ENCODE assay signal across 1 cellular context in genomic region chr3:63933459-63933858, GRCh38.
TF ChIP-seq lines count a peak whose summit lies in the region.

No MANE protein-coding gene starts in this region.

TF ChIP-seq in HepG2, 621 proteins besides CTCF, POLR2A, EP300 and RAD21 (continued from another document):
- TF ChIP-seq ZUFSP (CRISPR knock-in tag; IDR thresholded peaks at IDR 0.05; ENCODE audit: borderline replicate concordance), result no peak
- TF ChIP-seq SUZ12 (IDR thresholded peaks at IDR 0.05; ENCODE audit: low read depth, low read length), result no peak
- TF ChIP-seq DRAP1 (CRISPR knock-in tag; IDR thresholded peaks at IDR 0.05), result no peak
- TF ChIP-seq POLR2AphosphoS5 (IDR thresholded peaks at IDR 0.05; ENCODE audit: low read depth, low read length), result no peak
- TF ChIP-seq ZMYM2 (CRISPR knock-in tag; IDR thresholded peaks at IDR 0.05), result no peak
- no peak for TF ChIP-seq ZBTB1 (CRISPR knock-in tag; IDR thresholded peaks at IDR 0.05; ENCODE audit: borderline replicate concordance)
TF ChIP-seq in HepG2: peak in this region for 0.
